Comparison of ENCODE assay signal across 1 cellular context in the genomic region with DNA sequence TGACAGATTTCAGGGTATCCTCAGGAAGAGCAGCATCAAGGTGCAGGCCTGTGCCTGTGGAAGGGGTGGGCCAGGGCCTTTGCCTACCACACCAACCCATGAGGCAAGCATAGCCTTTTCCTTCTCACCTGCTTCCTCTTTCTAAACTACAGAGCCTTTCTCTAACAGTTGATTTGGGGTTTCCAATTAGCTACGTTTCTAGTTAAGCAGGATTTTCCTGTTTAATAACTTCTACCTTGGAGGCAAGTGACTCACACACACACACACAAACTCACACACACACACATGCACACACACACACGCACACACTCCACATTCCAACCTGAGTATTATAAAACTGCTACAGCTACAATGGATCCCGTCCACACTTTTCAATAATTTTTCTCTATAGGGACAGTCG.
TF ChIP-seq lines count a peak whose summit lies in the region.

No MANE protein-coding gene starts in this region.

TF ChIP-seq in SK-N-SH treated with all-trans-retinoic acid at 6 μM for 48 hours, 23 proteins besides CTCF, POLR2A, EP300 and RAD21 (continued from another document):
- TF ChIP-seq PATZ1 (CRISPR knock-in tag; IDR thresholded peaks at IDR 0.05; ENCODE audit: borderline replicate concordance) (no peak), TOX (CRISPR knock-in tag; IDR thresholded peaks at IDR 0.05; ENCODE audit: borderline replicate concordance) (no peak), CSDC2 (CRISPR knock-in tag; IDR thresholded peaks at IDR 0.05) (no peak), ISL1 (CRISPR knock-in tag; IDR thresholded peaks at IDR 0.05) (no peak), SNAI2 (CRISPR knock-in tag; IDR thresholded peaks at IDR 0.05) (no peak), PPARA (CRISPR knock-in tag; IDR thresholded peaks at IDR 0.05; ENCODE audit: borderline replicate concordance) (no peak)
